ENCODE assay signal across 12 cellular contexts in genomic region chr3:100561459-100562158, GRCh38. TPM values are rescaled to one million over a fixed set of nuclear protein-coding genes. Genes with fewer than 3 reads are reported as not detected.
DNase-seq lines count a peak whose midpoint lies in the region; ATAC-seq and TF ChIP-seq lines count a peak whose summit lies in the region.
"Had no signal": no experiment of that assay in that cellular context is flagged by ENCODE, and none has a peak within 500 bp of the region (broad histone marks: within the 10 kb centered on the region; RNA-seq: fewer than 3 reads in every experiment).

No MANE protein-coding gene starts in this region.

- H3K27me3 ChIP-seq in HUES6 (ENCODE audit: control insufficient read depth, insufficient read depth, low read length), result no peaks in the 10 kb centered on the region
- H3K27me3 ChIP-seq in mammary epithelial cell (ENCODE audit: insufficient read depth, low read length), result no peaks in the 10 kb centered on the region
- H3K27me3 ChIP-seq in mesenchymal stem cell (ENCODE audit: control insufficient read depth in 1 of 2, insufficient read depth in 1 of 2, low read length in 2 of 2), result no peaks in the 10 kb centered on the region
- no peaks in the 10 kb centered on the region for H3K27me3 ChIP-seq in dorsolateral prefrontal cortex
- H3K27me3 ChIP-seq in esophagus muscularis mucosa, result no peaks in the 10 kb centered on the region
- H3K27me3 ChIP-seq in tibial artery, result no peaks in the 10 kb centered on the region

- no peak for ATAC-seq in HG03442 (IDR thresholded peaks at IDR 0.05; ENCODE audit: unreplicated experiment)
- ATAC-seq: lower lobe of right lung had no signal

- WGBS in mammary epithelial cell (ENCODE audit: low coverage, missing lambda C conversion rate), result 3% methylated on average over 7 of the region's 7 CpGs
- WGBS in mesenchymal stem cell, result 92% methylated on average over 7 of the region's 7 CpGs
- WGBS in esophagus muscularis mucosa, result 80% methylated on average over 7 of the region's 7 CpGs

- no peaks in the 10 kb centered on the region for H3K79me2 ChIP-seq in mammary epithelial cell (ENCODE audit: insufficient read depth, low read length)

- H3K9me3 ChIP-seq in HUES6 (ENCODE audit: control insufficient read depth, insufficient read depth, low read depth, low read length) (no peaks in the 10 kb centered on the region), mammary epithelial cell (replicated peaks; ENCODE audit: insufficient read depth, low read length) (no peaks in the 10 kb centered on the region), mesenchymal stem cell (ENCODE audit: control insufficient read depth, low read length) (no peaks in the 10 kb centered on the region), esophagus muscularis mucosa (no peaks in the 10 kb centered on the region), tibial artery (no peaks in the 10 kb centered on the region)
- H3K9me3 ChIP-seq: lower lobe of right lung had no signal

- peak overlapping the region; percentile 64 for H3K27ac ChIP-seq in HUES6 (ENCODE audit: low read depth, low read length)
- peak overlapping the region; percentile 82 for H3K27ac ChIP-seq in mammary epithelial cell (ENCODE audit: insufficient read depth, low read depth, low read length)
- H3K27ac ChIP-seq in mesenchymal stem cell (ENCODE audit: low read length, poor library complexity, severe bottlenecking), result no peak overlapping the region
- H3K27ac ChIP-seq in dorsolateral prefrontal cortex, result no peak overlapping the region
- H3K27ac ChIP-seq in esophagus muscularis mucosa (replicated peaks in 1 of 4), result no peak overlapping the region
- no peak overlapping the region for H3K27ac ChIP-seq in tibial artery
- H3K27ac ChIP-seq: lower lobe of right lung had no signal

- BruUV-seq in mammary epithelial cell (replicated peaks; lab: Mats Ljungman, UMichigan), result no TSS peak

- H3K4me2 ChIP-seq in mammary epithelial cell (ENCODE audit: insufficient read depth, low read depth, low read length), result peak overlapping the region; percentile 69
- no peak overlapping the region for H3K4me2 ChIP-seq in mesenchymal stem cell (ENCODE audit: low read length, poor library complexity, severe bottlenecking)

- H3K23ac ChIP-seq in mesenchymal stem cell (ENCODE audit: low read length in 2 of 2), result no peak overlapping the region

- TF ChIP-seq CTCF in AG04449 (IDR thresholded peaks at IDR 0.05; ENCODE audit: insufficient read depth, low read length, missing control alignments) (no peak), mammary epithelial cell (conservative IDR thresholded peaks at IDR 0.05 in 1 of 2, IDR thresholded peaks at IDR 0.05 in 1 of 2; ENCODE audit: extremely low read depth in 1 of 2, insufficient read depth in 1 of 2, low read depth in 1 of 2, low read length in 2 of 2) (no peak), dorsolateral prefrontal cortex (IDR thresholded peaks at IDR 0.05 in 54 of 56, conservative IDR thresholded peaks at IDR 0.05 in 2 of 56; ENCODE audit: low read depth in 1 of 56, partially characterized antibody in 56 of 56) (no peak), esophagus muscularis mucosa (IDR thresholded peaks at IDR 0.05) (no peak), tibial artery (IDR thresholded peaks at IDR 0.05) (no peak)

- H2BK120ac ChIP-seq in mesenchymal stem cell (ENCODE audit: low read depth, low read length), result no peak overlapping the region

- H2AFZ ChIP-seq in mammary epithelial cell (ENCODE audit: low read depth, low read length) (peak overlapping the region; percentile 76), mesenchymal stem cell (ENCODE audit: low read depth, low read length) (no peak overlapping the region)

- H2BK15ac ChIP-seq in mesenchymal stem cell (ENCODE audit: low read depth, poor library complexity, severe bottlenecking), result no peak overlapping the region

- intact Hi-C loops in mammary epithelial cell (cut with micrococcal nuclease), result no loop called here
- intact Hi-C loops in dorsolateral prefrontal cortex (cut with DNase I), result no loop called here
- intact Hi-C loops in esophagus muscularis mucosa (cut with DNase I), result no loop called here
- intact Hi-C loops in tibial artery (cut with DNase I; ENCODE audit: low total_unique reads), result no loop called here

- H3K4me3 ChIP-seq in AG04449 (ENCODE audit: low read depth, low read length) (no peak overlapping the region), HUES6 (ENCODE audit: low read depth, low read length) (no peak overlapping the region), mammary epithelial cell (replicated peaks in 1 of 3; ENCODE audit: insufficient read depth in 1 of 3, low read depth in 2 of 3, low read length in 3 of 3) (peak overlapping the region in 1 of 3 experiments; percentile 12), mesenchymal stem cell (ENCODE audit: insufficient read depth in 1 of 2, low read depth in 1 of 2, low read length in 2 of 2) (peak overlapping the region in 1 of 2 experiments; percentile 57), dorsolateral prefrontal cortex (no peak overlapping the region), esophagus muscularis mucosa (no peak overlapping the region), tibial artery (no peak overlapping the region)
- H3K4me3 ChIP-seq: lower lobe of right lung had no signal

- H4K91ac ChIP-seq in mesenchymal stem cell (ENCODE audit: low read length), result no peak overlapping the region

- no peak overlapping the region for H3K4ac ChIP-seq in mesenchymal stem cell (ENCODE audit: low read depth in 1 of 2, low read length in 2 of 2)

- no peaks in the 10 kb centered on the region for H4K20me1 ChIP-seq in mammary epithelial cell (ENCODE audit: insufficient read depth, low read length)

- H2BK5ac ChIP-seq in mesenchymal stem cell (ENCODE audit: low read depth, low read length, poor library complexity, severe bottlenecking), result no peak overlapping the region

- POLR2A ChIA-PET in AG04449 (lab: Yijun Ruan, JAX), result interaction anchor here (1.5 kb wide), 1 partner anchor 69 kb away, joined by 3 read pairs; the partner anchor contains the start of gene TMEM45A

- H3K79me1 ChIP-seq in mesenchymal stem cell (replicated peaks; ENCODE audit: low read length, poor library complexity, severe bottlenecking), result peaks cover 3% of the 10 kb centered on the region

- TF ChIP-seq POLR2A in esophagus muscularis mucosa (IDR thresholded peaks at IDR 0.05; ENCODE audit: low read depth), result no peak

- H3K4me1 ChIP-seq in HUES6 (ENCODE audit: control insufficient read depth, insufficient read depth, low read length) (peaks cover 18% of the 10 kb centered on the region), mammary epithelial cell (ENCODE audit: insufficient read depth, low read length) (peaks cover 39% of the 10 kb centered on the region), mesenchymal stem cell (ENCODE audit: control insufficient read depth, insufficient read depth, low read depth, low read length) (no peaks in the 10 kb centered on the region), esophagus muscularis mucosa (no peaks in the 10 kb centered on the region), tibial artery (peaks cover 0 to 3% (median 0%) of the 10 kb centered on the region in 4 donors)
- H3K4me1 ChIP-seq: lower lobe of right lung had no signal

- in situ Hi-C loops in mammary epithelial cell (cut with MboI; ENCODE audit: low sequenced_read_pairs in 2 of 2), result no loop called here

- no peak overlapping the region for H3K14ac ChIP-seq in mesenchymal stem cell (ENCODE audit: low read length in 2 of 2)

- H3K9ac ChIP-seq in HUES6 (ENCODE audit: low read length), result no peak overlapping the region
- H3K9ac ChIP-seq in mammary epithelial cell (ENCODE audit: insufficient read depth, low read length), result peak overlapping the region; percentile 45
- H3K9ac ChIP-seq in mesenchymal stem cell (ENCODE audit: low read length), result peak overlapping the region; percentile 75

- no peak overlapping the region for H2BK12ac ChIP-seq in mesenchymal stem cell (ENCODE audit: low read length in 2 of 2)

- H2AK5ac ChIP-seq in mesenchymal stem cell (ENCODE audit: low read length, severe bottlenecking), result no peak overlapping the region

- dilution Hi-C loops in mammary epithelial cell (cut with HindIII; ENCODE audit: low sequenced_read_pairs), result loop anchor here (5.0 kb wide), 2 partner anchors 34 to 64 kb away; no protein-coding TSS in a partner anchor

- CTCF ChIA-PET in AG04449 (lab: Yijun Ruan, JAX), result interaction anchor here (0.7 to 1.8 kb wide), 5 partner anchors 11 to 98 kb away, joined by 3 to 6 read pairs (median 4); no protein-coding TSS in a partner anchor
- CTCF ChIA-PET in mammary epithelial cell (lab: Charles Lee; ENCODE audit: low non-redundant PET), result interaction anchor here (0.5 to 0.7 kb wide), 2 partner anchors 39 to 99 kb away, joined by 3 read pairs; no protein-coding TSS in a partner anchor

- DNase-seq in AG04449 (ENCODE audit: low read depth, low spot score), result peak; percentile 57
- DNase-seq in mammary epithelial cell, result peak; percentile 90
- peak; percentile 45 for DNase-seq in mesenchymal stem cell
- no peak for DNase-seq in dorsolateral prefrontal cortex
- DNase-seq in esophagus muscularis mucosa (ENCODE audit: extremely low spot score), result no peak
- no peak for DNase-seq in tibial artery
- DNase-seq: activated CD4-positive, alpha-beta T cell treated with anti-CD3 and anti-CD28 coated beads, Interleukin-2, amount 10 ng/mL, durations not matched to agents 24 days and 14 days; lower lobe of right lung; NCI-H2107 had no signal

- no peak for TF ChIP-seq EP300 in esophagus muscularis mucosa (IDR thresholded peaks at IDR 0.05)

- no peak overlapping the region for H3K18ac ChIP-seq in mesenchymal stem cell (ENCODE audit: low read depth in 1 of 2, low read length in 2 of 2)

- no peak overlapping the region for H4K8ac ChIP-seq in mesenchymal stem cell (ENCODE audit: low read length)

- no peaks in the 10 kb centered on the region for H3K36me3 ChIP-seq in HUES6 (ENCODE audit: control insufficient read depth, insufficient read depth, low read length)
- no peaks in the 10 kb centered on the region for H3K36me3 ChIP-seq in mammary epithelial cell (ENCODE audit: insufficient read depth, low read length)
- H3K36me3 ChIP-seq in mesenchymal stem cell (ENCODE audit: control insufficient read depth in 1 of 2, insufficient read depth in 2 of 2, low read depth in 1 of 2, low read length in 2 of 2), result peaks cover 0 to 6% of the 10 kb centered on the region in 2 experiments
- H3K36me3 ChIP-seq in esophagus muscularis mucosa, result no peaks in the 10 kb centered on the region
- H3K36me3 ChIP-seq in tibial artery, result no peaks in the 10 kb centered on the region
- H3K36me3 ChIP-seq: lower lobe of right lung had no signal

RNA-seq across cellular contexts. Expression of gene ADGRG7, which starts 47.8 kb away (rescaled TPM):
- under 1 TPM in 1 of 2 donors, not detected in 1; 0.17 TPM for total RNA-seq in mammary epithelial cell
- polyA plus RNA-seq in mammary epithelial cell, result 0.07 TPM
- polyA minus RNA-seq in mammary epithelial cell, result not detected
- polyA plus RNA-seq in mesenchymal stem cell (2013, experiment 1 of 2), result not detected
- polyA plus RNA-seq in mesenchymal stem cell (2013, experiment 2 of 2), result not detected
- total RNA-seq in dorsolateral prefrontal cortex, result 10 to 100 TPM in 3 of 120 experiments, not detected in 117; 12.8 to 27.9 (median 13.5) TPM
- total RNA-seq in esophagus muscularis mucosa, result not detected
- total RNA-seq: activated CD4-positive, alpha-beta T cell treated with anti-CD3 and anti-CD28 coated beads, Interleukin-2, amount 10 ng/mL, durations not matched to agents 24 days and 14 days; lower lobe of right lung had no signal
- polyA plus RNA-seq: CD14-positive monocyte had no signal

Comparison
In these comparisons a context has a peak if more than half of its experiments do, and no peak if none do; other contexts are left out.
1. DNase-seq: peak in AG04449 (single experiment), mammary epithelial cell (single experiment) and mesenchymal stem cell (single experiment); none in dorsolateral prefrontal cortex (0 of 10), esophagus muscularis mucosa (single experiment) and tibial artery (0 of 2).
2. H3K27ac ChIP-seq: peak in HUES6 (single experiment) and mammary epithelial cell (single experiment); none in mesenchymal stem cell (single experiment), dorsolateral prefrontal cortex (0 of 59), esophagus muscularis mucosa (0 of 4) and tibial artery (0 of 2).